20 cellular contexts compared by ENCODE assay signal in the genomic region with DNA sequence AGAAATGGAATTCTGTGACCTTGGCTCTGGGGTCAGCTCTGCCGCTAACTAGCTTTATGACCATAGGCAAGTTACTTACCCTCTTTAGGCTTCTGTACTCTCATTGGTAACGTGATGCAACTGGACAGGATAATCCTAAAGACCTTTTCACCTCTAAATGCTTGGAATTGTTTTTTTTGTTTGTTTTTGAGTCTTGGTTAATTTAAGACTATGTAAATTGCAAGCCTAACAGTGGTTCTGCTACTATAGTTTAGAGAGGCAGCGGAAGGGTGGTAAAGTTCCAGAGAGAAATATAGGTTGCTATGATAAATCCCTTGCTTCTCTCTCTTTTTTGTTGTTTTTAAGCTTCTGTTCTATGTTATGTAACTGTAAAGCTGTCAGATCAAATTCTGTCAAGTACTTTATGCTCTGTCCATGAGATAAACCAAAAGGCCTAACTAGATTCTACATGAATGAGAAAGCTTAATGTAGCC. TPM values are rescaled to one million over a fixed set of nuclear protein-coding genes. Genes with fewer than 3 reads are reported as not detected.
DNase-seq lines count a peak whose midpoint lies in the region; ATAC-seq and TF ChIP-seq lines count a peak whose summit lies in the region.
"Had no signal": no experiment of that assay in that cellular context is flagged by ENCODE, and none has a peak within 500 bp of the region (broad histone marks: within the 10 kb centered on the region; RNA-seq: fewer than 3 reads in every experiment).

No MANE protein-coding gene starts in this region.

- H2AFZ ChIP-seq in GM23338: no peak overlapping the region

- H3K4me3 Mint-ChIP-seq in GM23338: no peak overlapping the region; the same call in 2 of the 3 replicates
- H3K4me3 Mint-ChIP-seq: CD8-positive, alpha-beta memory T cell; T-cell had no signal

- in situ Hi-C loops in G401 (cut with HindIII; ENCODE audit: low sequenced_read_pairs): no loop called here

- H3K4me2 ChIP-seq in GM23338: peak overlapping the region; percentile 46; the same call in 1 of the 2 replicates
- H3K4me2 ChIP-seq: BLaER1 treated with 17β-estradiol and CSF1 and Interleukin-3, amounts not matched to agents 10 nM and 100 nM had no signal

- no peaks in the 10 kb centered on the region for H3K9me3 Mint-ChIP-seq in GM23338
- H3K9me3 Mint-ChIP-seq: CD8-positive, alpha-beta memory T cell; T-cell had no signal

- H3K4me1 Mint-ChIP-seq in GM23338: peaks cover 83% of the 10 kb centered on the region

- no peaks in the 10 kb centered on the region for H3K9me2 ChIP-seq in GM23338 (ENCODE audit: insufficient read depth)

- no peak overlapping the region for H3K4me3 ChIP-seq in GM23338
- H3K4me3 ChIP-seq: BLaER1 treated with 17β-estradiol and CSF1 and Interleukin-3, amounts not matched to agents 10 nM and 100 nM; MG63 had no signal

- H4K20me1 ChIP-seq in GM23338 (replicated peaks; ENCODE audit: insufficient read depth): peaks cover 57% of the 10 kb centered on the region
- H4K20me1 ChIP-seq: BLaER1 treated with 17β-estradiol and CSF1 and Interleukin-3, amounts not matched to agents 10 nM and 100 nM had no signal

- ATAC-seq in GM23338 (no peak), HG02884 (IDR thresholded peaks at IDR 0.05; ENCODE audit: unreplicated experiment) (no peak)
- ATAC-seq: HCT116, Right ventricle myocardium inferior, T-cell had no signal

- peaks cover 3% of the 10 kb centered on the region; the same call in 2 of the 3 replicates for H3K36me3 Mint-ChIP-seq in GM23338 (ENCODE audit: low read depth)
- H3K36me3 Mint-ChIP-seq: CD8-positive, alpha-beta memory T cell; T-cell had no signal

- peaks cover 100% of the 10 kb centered on the region for H3K79me2 ChIP-seq in GM23338 (replicated peaks; ENCODE audit: insufficient read depth)

- H3K27me3 ChIP-seq in GM23338 (ENCODE audit: insufficient read depth): no peaks in the 10 kb centered on the region
- H3K27me3 ChIP-seq: BLaER1 treated with 17β-estradiol and CSF1 and Interleukin-3, amounts not matched to agents 10 nM and 100 nM; MG63 had no signal

- DNase-seq in G401 (ENCODE audit: low spot score) (peak; percentile 45), GM23338 (ENCODE audit: low spot score) (no peak), amniotic epithelial cell (ENCODE audit: low read depth) (peak; percentile 1), left kidney (ENCODE audit: low read depth, low spot score) (peak; percentile 53), putamen (ENCODE audit: low spot score) (no peak)
- no peak for DNase-seq in activated CD4-positive, alpha-beta T cell treated with anti-CD3 and anti-CD28 coated beads, Interleukin-2, amount 50 U/mL, for 4 hours
- DNase-seq: CD8-positive, alpha-beta memory T cell; DMS79 treated with DMSO at 0.1 percent for 48 hours; MG63; NCI-H1105; NCI-H2081; NCI-H2171 treated with DMSO at 0.1 percent for 48 hours; NCI-H446; NCI-H526 treated with DMSO at 0.1 percent for 48 hours; T-cell had no signal

- TF ChIP-seq CTCF in GM23338 (conservative IDR thresholded peaks at IDR 0.05; ENCODE audit: low read depth in 2 of 2): no peak

- H3K4me1 ChIP-seq in GM23338 (ENCODE audit: insufficient read depth): peaks cover 95% of the 10 kb centered on the region

- no peaks in the 10 kb centered on the region for H3F3A ChIP-seq in GM23338 (replicated peaks; ENCODE audit: low read depth)

- no peak overlapping the region for H3K27ac Mint-ChIP-seq in GM23338
- H3K27ac Mint-ChIP-seq: CD8-positive, alpha-beta memory T cell; T-cell had no signal

- H3K27me3 Mint-ChIP-seq in GM23338 (ENCODE audit: insufficient read depth, low read depth, poor library complexity): peaks cover 3% of the 10 kb centered on the region
- H3K27me3 Mint-ChIP-seq: CD8-positive, alpha-beta memory T cell; T-cell had no signal

- no peaks in the 10 kb centered on the region for H3K36me3 ChIP-seq in GM23338 (ENCODE audit: insufficient read depth)
- H3K36me3 ChIP-seq: BLaER1 treated with 17β-estradiol and CSF1 and Interleukin-3, amounts not matched to agents 10 nM and 100 nM; MG63 had no signal

- peak overlapping the region; percentile 18; the same call in 1 of the 2 replicates for H3K27ac ChIP-seq in GM23338 (ENCODE audit: low read depth)
- H3K27ac ChIP-seq: BLaER1 treated with 17β-estradiol and CSF1 and Interleukin-3, amounts not matched to agents 10 nM and 100 nM had no signal

TF ChIP-seq in GM23338, 12 proteins besides CTCF, POLR2A, EP300 and RAD21 (continues in another document):
- TF ChIP-seq ZNF331 (CRISPR knock-in tag; IDR thresholded peaks at IDR 0.05; ENCODE audit: low read depth): no peak
- TF ChIP-seq POLR2AphosphoS5 (IDR thresholded peaks at IDR 0.05; ENCODE audit: low read depth): no peak
- TF ChIP-seq REST (IDR thresholded peaks at IDR 0.05; ENCODE audit: unreplicated experiment): no peak

RNA-seq across cellular contexts. Expression of gene FAM169A, which starts 17.6 kb away (rescaled TPM):
- total RNA-seq in G401 (2014; rRNA removed; shearing (Covaris generic)): 247 and 301 TPM in 2 replicates
- 78.7 and 97.7 TPM in 2 replicates for total RNA-seq in GM23338 (2014; rRNA removed; shearing (Covaris generic))
- polyA plus RNA-seq in GM23338 (2016; fragmentation: Nextera tagmentation; extraction: Ambion mirVana): 12.2 and 16.9 TPM in 2 replicates
- total RNA-seq: OCI-LY7 had no signal

Comparison
In these comparisons a context has a peak if more than half of its experiments do, and no peak if none do; other contexts are left out.
1. DNase-seq: peak in G401 (single experiment), amniotic epithelial cell (single experiment) and left kidney (single experiment); none in GM23338 (single experiment), activated CD4-positive, alpha-beta T cell treated with anti-CD3 and anti-CD28 coated beads, Interleukin-2, amount 50 U/mL, for 4 hours (0 of 2) and putamen (single experiment).